ENCODE assay signal across 8 cellular contexts in genomic region chr11:95150977-95151684, GRCh38.
DNase-seq lines count a peak whose midpoint lies in the region; ATAC-seq and TF ChIP-seq lines count a peak whose summit lies in the region.

No MANE protein-coding gene starts in this region.

- H3K27ac Mint-ChIP-seq in activated CD8-positive, alpha-beta T cell treated with anti-CD3 and anti-CD28 coated beads for 36 hours, result peak overlapping the region; percentile 85

- peaks cover 0 to 7% of the 10 kb centered on the region in 2 donors for H3K4me1 ChIP-seq in lung (ENCODE audit: control insufficient read depth in 2 of 2, insufficient read depth in 2 of 2, low read length in 2 of 2)

- H3K36me3 ChIP-seq in lung (ENCODE audit: control insufficient read depth in 2 of 2, insufficient read depth in 2 of 2, low read length in 2 of 2), result no peaks in the 10 kb centered on the region

- no peaks in the 10 kb centered on the region for H3K9me3 Mint-ChIP-seq in activated CD8-positive, alpha-beta T cell treated with anti-CD3 and anti-CD28 coated beads for 36 hours

- H3K4me3 ChIP-seq in lung, result peak overlapping the region; percentile 39

- CTCF ChIA-PET in activated CD8-positive, alpha-beta T cell treated with anti-CD3 and anti-CD28 coated beads for 36 hours (lab: Charles Lee), result interaction anchor here (0.7 to 13.8 kb wide), 37 partner anchors 8 to 639 kb away, joined by 3 to 294 read pairs (median 5); partner anchors contain the start of genes CEP57, ENDOD1, FAM76B and SESN3

- H3K4me1 Mint-ChIP-seq in activated CD8-positive, alpha-beta T cell treated with anti-CD3 and anti-CD28 coated beads for 36 hours (ENCODE audit: low read depth), result peaks cover 34% of the 10 kb centered on the region

- DNase-seq in AML-193 (lab: John Stamatoyannopoulos, UW) (peak; percentile 83 to 86), NCI-H510A (lab: John Stamatoyannopoulos, UW) (peak; percentile 87), lung (ENCODE audit: low spot score) (peak; percentile 92)
- peak; percentile 96 for DNase-seq in activated CD8-positive, alpha-beta T cell treated with anti-CD3 and anti-CD28 coated beads for 36 hours
- DNase-seq in effector CD4-positive, alpha-beta T cell, result peak; percentile 88
- peak; percentile 80 to 88 (median 87) for DNase-seq in stimulated activated CD4-positive, alpha-beta T cell treated with anti-CD3 and anti-CD28 coated beads, TNF-alpha, amount 100 ng/mL, for 24 hours (ENCODE audit: low read depth in 3 of 3)

- no peaks in the 10 kb centered on the region for H3K36me3 Mint-ChIP-seq in activated CD8-positive, alpha-beta T cell treated with anti-CD3 and anti-CD28 coated beads for 36 hours (ENCODE audit: low read depth)

- POLR2A ChIA-PET in activated CD8-positive, alpha-beta T cell treated with anti-CD3 and anti-CD28 coated beads for 36 hours (lab: Charles Lee), result interaction anchor here (0.6 to 2.4 kb wide), 12 partner anchors 11 to 638 kb away, joined by 3 to 12 read pairs (median 3); partner anchors contain the start of genes ENDOD1 and SRSF8

- 0% methylated on average over 50 to 53 of the region's 53 CpGs for WGBS in lung, 2 donors

- H3K27me3 ChIP-seq in lung (ENCODE audit: control insufficient read depth, insufficient read depth), result no peaks in the 10 kb centered on the region

- intact Hi-C loops in activated CD8-positive, alpha-beta T cell treated with anti-CD3 and anti-CD28 coated beads for 36 hours (cut with micrococcal nuclease), result loop anchor here (1.0 to 5.0 kb wide), 3 partner anchors 81 to 554 kb away; partner anchors contain the start of gene SESN3

- peaks cover 5% of the 10 kb centered on the region for H3K27me3 Mint-ChIP-seq in activated CD8-positive, alpha-beta T cell treated with anti-CD3 and anti-CD28 coated beads for 36 hours

- TF ChIP-seq CTCF in activated CD8-positive, alpha-beta T cell treated with anti-CD3 and anti-CD28 coated beads for 36 hours (IDR thresholded peaks at IDR 0.05), result no peak
- peak; percentile 96 for TF ChIP-seq CTCF in lung (IDR thresholded peaks at IDR 0.05; ENCODE audit: control extremely low read depth, extremely low read depth)

- peak; percentile 85 for ATAC-seq in GM19023 (IDR thresholded peaks at IDR 0.05; ENCODE audit: unreplicated experiment)
- ATAC-seq in HG03196 (IDR thresholded peaks at IDR 0.05; ENCODE audit: unreplicated experiment), result peak; percentile 86
- ATAC-seq in activated CD8-positive, alpha-beta T cell treated with anti-CD3 and anti-CD28 coated beads for 36 hours, result peak; percentile 95
- peak; percentile 91 for ATAC-seq in lung (ENCODE audit: insufficient read depth, low FRiP score)

- no peaks in the 10 kb centered on the region for H3K9me3 ChIP-seq in lung (ENCODE audit: control insufficient read depth in 2 of 2, insufficient read depth in 1 of 2, low read length in 1 of 2)

- peak overlapping the region; percentile 75 to 94 for H3K27ac ChIP-seq in lung (ENCODE audit: low read depth in 1 of 2, low read length in 1 of 2)

- peak overlapping the region; percentile 87 for H3K4me3 Mint-ChIP-seq in activated CD8-positive, alpha-beta T cell treated with anti-CD3 and anti-CD28 coated beads for 36 hours

Comparison
In these comparisons a context has a peak if more than half of its experiments do, and no peak if none do; other contexts are left out.
1. Peak in every context shown above with its lines: DNase-seq, ATAC-seq, H3K4me3 ChIP-seq and H3K27ac ChIP-seq.